Comparison of ENCODE assay signal across 13 cellular contexts in the genomic region with DNA sequence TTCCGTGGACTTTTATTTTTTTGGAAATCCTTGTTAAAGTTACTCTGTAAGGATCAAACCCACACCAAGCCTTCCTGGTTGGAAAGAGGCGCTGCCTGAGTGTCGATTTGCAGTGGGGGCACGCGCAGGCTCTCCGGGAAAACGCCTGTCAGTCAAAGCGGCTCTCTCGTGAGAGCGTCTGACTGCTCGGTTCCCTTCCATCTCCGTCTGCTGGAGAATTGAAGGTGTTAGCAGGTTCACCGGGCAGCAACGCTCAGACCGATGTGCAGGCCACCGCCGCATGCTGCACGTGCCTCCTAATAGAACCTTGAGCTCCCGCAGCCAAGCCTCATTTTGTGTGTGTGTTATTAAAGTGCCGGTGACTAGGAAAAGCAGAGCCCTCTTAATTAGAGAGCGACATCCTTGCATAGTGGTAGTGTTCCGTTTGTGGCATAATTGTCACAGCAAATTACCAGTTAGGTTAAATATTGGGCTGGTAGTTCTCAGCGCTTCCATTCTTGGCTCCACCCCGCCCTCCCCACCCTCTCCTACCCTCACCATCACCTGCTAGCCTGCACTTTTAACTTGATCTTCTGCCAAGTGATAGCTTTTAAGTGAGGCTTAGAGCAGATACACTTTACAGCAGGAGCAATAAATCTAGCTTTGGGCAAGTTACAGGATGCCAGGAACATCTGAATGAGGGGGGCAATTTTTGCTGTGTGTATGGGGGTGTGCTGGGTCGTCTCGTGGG.
DNase-seq lines count a peak whose midpoint lies in the region; ATAC-seq and TF ChIP-seq lines count a peak whose summit lies in the region.
"Had no signal": no experiment of that assay in that cellular context is flagged by ENCODE, and none has a peak within 500 bp of the region (broad histone marks: within the 10 kb centered on the region; RNA-seq: fewer than 3 reads in every experiment).

No MANE protein-coding gene starts in this region.

- TF ChIP-seq CTCF in GM10266 (IDR thresholded peaks at IDR 0.05; ENCODE audit: control insufficient read depth, insufficient read depth, low read depth, missing control alignments): no peak

- intact Hi-C loops in Right ventricle myocardium inferior (cut with DNase I) (no loop called here), cardiac septum (cut with DNase I) (loop anchor here (10.0 kb wide), 1 partner anchor 379 kb away; no protein-coding TSS in a partner anchor), Right ventricle myocardium superior (cut with DNase I) (no loop called here)

- DNase-seq in Right ventricle myocardium inferior (ENCODE audit: missing footprints): no peak
- no peak for DNase-seq in cardiac septum (ENCODE audit: low spot score)
- peak; percentile 87 for DNase-seq in NCI-H748 treated with DMSO at 0.1 percent for 48 hours (lab: John Stamatoyannopoulos, UW)
- no peak for DNase-seq in Right ventricle myocardium superior
- DNase-seq in KG1 (lab: John Stamatoyannopoulos, UW): no peak
- DNase-seq in GM10266 (ENCODE audit: extremely low spot score): no peak
- DNase-seq: 8988T; activated CD4-positive, alpha-beta T cell treated with anti-CD3 and anti-CD28 coated beads for 48 hours; cortex of kidney; substantia nigra had no signal

- ATAC-seq in Right ventricle myocardium inferior: peak; percentile 18
- peak; percentile 38 for ATAC-seq in Right ventricle myocardium superior (ENCODE audit: poor library complexity)
- no peak for ATAC-seq in activated CD4-positive, CD25-positive, alpha-beta regulatory T cell treated with anti-CD3 and anti-CD28 coated beads, Interleukin-2, amount 50 U/mL, for 24 hours
- ATAC-seq in GM21723 (IDR thresholded peaks at IDR 0.05; ENCODE audit: unreplicated experiment): no peak
- ATAC-seq: left lung had no signal

Comparison
In these comparisons a context has a peak if more than half of its experiments do, and no peak if none do; other contexts are left out.
1. ATAC-seq: peak in Right ventricle myocardium inferior (single experiment) and Right ventricle myocardium superior (single experiment); none in activated CD4-positive, CD25-positive, alpha-beta regulatory T cell treated with anti-CD3 and anti-CD28 coated beads, Interleukin-2, amount 50 U/mL, for 24 hours (0 of 2) and GM21723 (single experiment).